In the genomic region with DNA sequence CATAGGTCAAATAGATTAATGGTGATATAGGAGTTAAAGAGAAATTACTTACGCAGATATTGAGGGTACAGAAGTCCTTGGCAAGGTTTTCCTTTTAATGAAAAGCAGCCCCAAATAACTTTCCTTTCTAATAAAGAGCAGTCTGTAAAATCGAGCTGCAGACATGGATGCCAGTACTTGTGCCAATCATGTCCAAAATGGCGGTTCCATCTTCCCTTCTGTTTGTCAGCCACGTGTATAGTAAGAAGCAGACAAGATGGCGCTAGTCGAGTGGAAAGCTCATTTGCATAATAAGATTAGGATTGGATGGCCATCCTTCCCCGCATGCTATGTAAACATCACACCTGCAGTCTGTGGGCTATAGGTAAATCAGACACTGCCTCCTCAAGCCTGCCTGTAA, we compare ENCODE assay signal across 24 cellular contexts.
"Had no signal": no experiment of that assay in that cellular context is flagged by ENCODE, and none has a peak within 500 bp of the region (broad histone marks: within the 10 kb centered on the region; RNA-seq: fewer than 3 reads in every experiment).

No MANE protein-coding gene starts in this region.

- H3K27me3 ChIP-seq: adrenal gland, ascending aorta, dorsolateral prefrontal cortex, esophagus squamous epithelium, gastrocnemius medialis, stomach, suprapubic skin, transverse colon, vagina had no signal

- FAIRE-seq: endothelial cell of umbilical vein, small intestine had no signal

- DNase-seq: activated naive CD4-positive, alpha-beta T cell; activated T-cell treated with anti-CD3 and anti-CD28 coated beads, Interleukin-2, amount 50 U/mL, for 1 hour; adrenal gland; central memory CD4-positive, alpha-beta T cell; dorsolateral prefrontal cortex; effector memory CD8-positive, alpha-beta T cell; esophagus squamous epithelium; gastrocnemius medialis; head of caudate nucleus; islet precursor cell; left cardiac atrium; midbrain; natural killer cell; small intestine; stimulated activated CD4-positive, alpha-beta T cell treated with anti-CD3 and anti-CD28 coated beads, Interleukin-2, amount 100 ng/mL, for 24 hours; stomach; transverse colon had no signal

- ATAC-seq: effector memory CD8-positive, alpha-beta T cell; gastrocnemius medialis; left cardiac atrium; natural killer cell; sciatic nerve; stimulated activated memory B cell treated with anti-CD40 and anti-IgM and Interleukin-4, amounts not matched to agents 10 μg/mL and 1 μg/mL and 100 μg/mL, for 72 hours; WTC11 had no signal

- H3K4me1 ChIP-seq: adrenal gland, ascending aorta, stomach, transverse colon, vagina had no signal

- H3K27ac ChIP-seq: adrenal gland, ascending aorta, dorsolateral prefrontal cortex, esophagus squamous epithelium, stomach, suprapubic skin, transverse colon, vagina had no signal

- H3K9me3 ChIP-seq: adrenal gland, ascending aorta, esophagus squamous epithelium, gastrocnemius medialis, stomach, suprapubic skin, transverse colon, vagina had no signal

- H3K4me3 ChIP-seq: adrenal gland, ascending aorta, dorsolateral prefrontal cortex, esophagus squamous epithelium, gastrocnemius medialis, stomach, suprapubic skin, transverse colon, vagina had no signal

- H3K36me3 ChIP-seq: adrenal gland, ascending aorta, esophagus squamous epithelium, gastrocnemius medialis, stomach, suprapubic skin, transverse colon, vagina had no signal
